In the genomic region with DNA sequence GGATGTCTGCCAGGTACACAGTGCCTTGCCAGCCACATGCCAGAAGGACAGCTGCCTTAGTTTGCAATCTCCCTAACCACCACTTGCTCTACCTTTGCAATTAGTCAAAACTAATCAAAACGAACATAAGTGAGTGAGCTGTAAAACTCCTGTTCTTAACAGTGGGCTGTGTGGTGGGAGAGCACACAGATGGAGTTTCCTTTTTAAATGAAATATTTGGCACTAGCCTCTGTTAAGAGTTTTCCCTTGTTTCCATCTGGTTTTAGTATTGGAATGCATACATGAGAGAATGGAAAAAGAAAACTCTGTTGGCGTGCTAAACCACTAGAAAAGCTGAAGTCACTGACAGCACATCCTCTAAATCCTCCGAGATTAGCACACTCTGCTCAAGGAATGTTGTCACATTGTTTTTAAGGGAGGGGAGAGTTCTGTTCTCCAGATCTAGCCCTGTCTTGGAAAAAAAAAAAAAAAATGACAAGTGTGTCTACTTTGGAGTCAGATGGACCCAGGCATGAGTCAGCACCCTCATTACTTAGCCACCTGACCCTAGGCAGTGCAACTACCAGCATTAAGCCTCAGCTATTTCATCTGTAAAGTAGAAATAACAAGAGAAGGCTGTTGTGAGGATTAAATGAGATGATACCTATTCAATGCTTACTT, we compare ENCODE assay signal across 11 cellular contexts.
A peak's percentile ranks its signal among the peaks of the same experiment; 100 is the strongest.
DNase-seq lines count a peak whose midpoint lies in the region; ATAC-seq, FAIRE-seq and TF ChIP-seq lines count a peak whose summit lies in the region.
"Had no signal": no experiment of that assay in that cellular context is flagged by ENCODE, and none has a peak within 500 bp of the region (broad histone marks: within the 10 kb centered on the region; RNA-seq: fewer than 3 reads in every experiment).

No MANE protein-coding gene starts in this region.

- no peak overlapping the region for H3K9ac ChIP-seq in endodermal cell (ENCODE audit: extremely low read depth, low read length, poor library complexity, severe bottlenecking)

- intact Hi-C loops in pancreas (cut with DNase I) = no loop called here

- no peak overlapping the region for H3K4me3 Mint-ChIP-seq in endodermal cell

- CTCF ChIA-PET in BJ (lab: Yijun Ruan, JAX) = interaction anchor here (0.6 to 0.8 kb wide), 2 partner anchors 13 to 149 kb away, joined by 3 read pairs; no protein-coding TSS in a partner anchor

- TF ChIP-seq CTCF in BJ (IDR thresholded peaks at IDR 0.05; ENCODE audit: insufficient read depth, low read depth, low read length) (no peak), fibroblast of villous mesenchyme (IDR thresholded peaks at IDR 0.05; ENCODE audit: insufficient read depth, low read depth, low read length) (no peak), pancreas (IDR thresholded peaks at IDR 0.05) (no peak), endodermal cell (conservative IDR thresholded peaks at IDR 0.05) (no peak)

- no peaks in the 10 kb centered on the region for H3K27me3 ChIP-seq in BJ (ENCODE audit: control insufficient read depth, insufficient read depth, low read length)
- no peaks in the 10 kb centered on the region for H3K27me3 ChIP-seq in pancreas
- no peaks in the 10 kb centered on the region for H3K27me3 ChIP-seq in endodermal cell (ENCODE audit: control insufficient read depth, insufficient read depth, low read length, poor library complexity, severe bottlenecking)

- H3K36me3 Mint-ChIP-seq in endodermal cell (ENCODE audit: low read depth) = no peaks in the 10 kb centered on the region

- 7 to 14% methylated on average over 3 of the region's 3 CpGs for WGBS in pancreas, 2 donors
- WGBS in endodermal cell (ENCODE audit: insufficient coverage in 1 of 2, insufficient read length in 1 of 2), 2 experiments = 68 to 97% methylated on average over 3 of the region's 3 CpGs

- DNase-seq in BJ (ENCODE audit: low read depth) = peak; percentile 97
- DNase-seq in RPMI7951 (ENCODE audit: low read depth) = peak; percentile 74
- DNase-seq in fibroblast of villous mesenchyme (ENCODE audit: low read depth) = peak; percentile 91
- DNase-seq in pancreas = peak in 4 of 6 donors; percentile 37 to 60 (median 52)
- DNase-seq in endodermal cell = no peak
- DNase-seq in activated naive CD4-positive, alpha-beta T cell treated with anti-CD3 and anti-CD28 coated beads, Interleukin-2, amount 50 U/mL, for 16 hours = no peak
- no peak for DNase-seq in DMS153 (lab: John Stamatoyannopoulos, UW)
- no peak for DNase-seq in stimulated activated naive CD8-positive, alpha-beta T cell treated with anti-CD3 and anti-CD28 coated beads, Interleukin-15, Interleukin-2, amounts not matched to agents 100 U/mL and 50 U/mL, for 24 hours
- DNase-seq: activated CD4-positive, alpha-beta T cell treated with anti-CD3 and anti-CD28 coated beads, Interleukin-2, amount 50 U/mL, for 4 hours; DND-41; NCI-H146 had no signal

- no peaks in the 10 kb centered on the region for H3K9me3 ChIP-seq in pancreas
- no peaks in the 10 kb centered on the region for H3K9me3 ChIP-seq in endodermal cell (ENCODE audit: control insufficient read depth, low read length)

- H3K27ac ChIP-seq in pancreas (peak overlapping the region; percentile 13 to 80 (median 50)), endodermal cell (ENCODE audit: low read depth, low read length) (no peak overlapping the region)

- peak; percentile 85 to 93 (median 88) for ATAC-seq in pancreas
- ATAC-seq in stimulated activated naive CD8-positive, alpha-beta T cell treated with anti-CD3 and anti-CD28 coated beads, Interleukin-15, Interleukin-2, amounts not matched to agents 100 U/mL and 50 U/mL, for 24 hours = no peak

- H3K9me3 Mint-ChIP-seq in endodermal cell = no peaks in the 10 kb centered on the region

- H3K4me1 Mint-ChIP-seq in endodermal cell = no peaks in the 10 kb centered on the region

- peak; percentile 34 for FAIRE-seq in pancreas (lab: Jason Lieb, UNC)

- H3K36me3 ChIP-seq in BJ (ENCODE audit: control insufficient read depth, insufficient read depth, low read length) (no peaks in the 10 kb centered on the region), pancreas (no peaks in the 10 kb centered on the region), endodermal cell (ENCODE audit: control insufficient read depth, insufficient read depth, low read length) (no peaks in the 10 kb centered on the region)

- H3K27ac Mint-ChIP-seq in endodermal cell = no peak overlapping the region

- POLR2A ChIA-PET in BJ (lab: Charles Lee) = interaction anchor here (0.7 kb wide), 1 partner anchor 13 kb away, joined by 4 read pairs; no protein-coding TSS in a partner anchor

- H3K4me1 ChIP-seq in pancreas (peaks cover 18 to 30% (median 29%) of the 10 kb centered on the region in 3 donors), endodermal cell (ENCODE audit: control insufficient read depth, insufficient read depth, low read length) (no peaks in the 10 kb centered on the region)

- H3K27me3 Mint-ChIP-seq in endodermal cell (ENCODE audit: insufficient read depth) = no peaks in the 10 kb centered on the region

- H3K4me3 ChIP-seq in BJ (ENCODE audit: low read depth, low read length) (no peak overlapping the region), fibroblast of villous mesenchyme (ENCODE audit: low read depth, low read length) (peak overlapping the region; percentile 5), pancreas (peak overlapping the region in 1 of 4 donors; percentile 1), endodermal cell (ENCODE audit: low read length) (no peak overlapping the region)

Comparison
In these comparisons a context has a peak if more than half of its experiments do, and no peak if none do; other contexts are left out.
1. DNase-seq: peak in BJ (single experiment), RPMI7951 (single experiment), fibroblast of villous mesenchyme (single experiment) and pancreas (4 of 6); none in endodermal cell (single experiment), activated naive CD4-positive, alpha-beta T cell treated with anti-CD3 and anti-CD28 coated beads, Interleukin-2, amount 50 U/mL, for 16 hours (single experiment), DMS153 (single experiment) and stimulated activated naive CD8-positive, alpha-beta T cell treated with anti-CD3 and anti-CD28 coated beads, Interleukin-15, Interleukin-2, amounts not matched to agents 100 U/mL and 50 U/mL, for 24 hours (single experiment).